ENCODE assay signal across 28 cellular contexts in the genomic region with DNA sequence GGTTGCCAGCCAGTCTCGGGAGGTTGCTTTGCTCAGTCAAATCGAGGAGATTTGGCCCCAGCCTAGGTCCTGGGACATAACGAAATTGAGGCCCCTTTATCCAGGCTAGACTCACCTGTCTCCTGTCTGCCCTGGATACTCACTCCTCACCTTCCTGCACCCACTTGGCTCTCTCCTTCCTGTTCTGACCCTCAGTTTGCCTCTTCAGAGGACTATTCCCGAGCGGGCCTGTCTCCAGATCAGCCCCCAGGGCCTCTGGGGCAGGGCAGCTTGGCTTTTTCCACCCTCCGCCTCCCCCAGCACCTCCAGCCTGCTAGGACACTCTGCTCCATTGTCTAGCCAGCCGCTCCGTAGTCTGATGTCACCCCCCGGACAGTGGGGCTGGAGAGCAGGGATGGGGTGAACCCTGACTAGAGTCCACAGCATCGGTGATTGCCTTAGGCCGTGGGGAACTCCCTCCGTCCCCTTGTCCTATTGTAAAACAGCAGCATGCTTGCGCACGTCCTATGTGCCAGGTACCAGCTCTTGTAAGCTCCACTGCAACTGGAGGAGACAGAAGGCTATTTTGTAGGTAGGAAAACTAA. TPM values are rescaled to one million over a fixed set of nuclear protein-coding genes. Genes with fewer than 3 reads are reported as not detected.
DNase-seq lines count a peak whose midpoint lies in the region; ATAC-seq and TF ChIP-seq lines count a peak whose summit lies in the region.
"Had no signal": no experiment of that assay in that cellular context is flagged by ENCODE, and none has a peak within 500 bp of the region (broad histone marks: within the 10 kb centered on the region; RNA-seq: fewer than 3 reads in every experiment).

No MANE protein-coding gene starts in this region.

- WGBS in stomach, 5 donors, result 85 to 93% (median 91%) methylated on average over 14 of the region's 14 CpGs

- no peaks in the 10 kb centered on the region for H3K27me3 ChIP-seq in skeletal muscle tissue (ENCODE audit: control insufficient read depth in 3 of 3, insufficient read depth in 3 of 3, low read length in 3 of 3)
- no peaks in the 10 kb centered on the region for H3K27me3 ChIP-seq in stomach
- H3K27me3 ChIP-seq: transverse colon had no signal

- no peak for TF ChIP-seq POLR2A in stomach (IDR thresholded peaks at IDR 0.05)

- no peaks in the 10 kb centered on the region for H3K36me3 ChIP-seq in skeletal muscle tissue (ENCODE audit: control insufficient read depth in 3 of 3, insufficient read depth in 3 of 3, low read length in 3 of 3)
- H3K36me3 ChIP-seq in stomach, result no peaks in the 10 kb centered on the region
- H3K36me3 ChIP-seq: transverse colon had no signal

- no peak overlapping the region for H3K4me3 Mint-ChIP-seq in activated CD4-positive, alpha-beta memory T cell treated with anti-CD3 and anti-CD28 coated beads, Interleukin-2, amount 10 ng/mL, durations not matched to agents 7 days and 5 days
- no peak overlapping the region for H3K4me3 Mint-ChIP-seq in activated CD4-positive, alpha-beta memory T cell treated with anti-CD3 and anti-CD28 coated beads for 36 hours
- H3K4me3 Mint-ChIP-seq in chondrocyte (ENCODE audit: unreplicated experiment), result no peak overlapping the region
- H3K4me3 Mint-ChIP-seq in activated naive CD8-positive, alpha-beta T cell treated with anti-CD3 and anti-CD28 coated beads, Interleukin-2, amount 50 U/mL, for 24 hours, result no peak overlapping the region
- H3K4me3 Mint-ChIP-seq: activated naive CD8-positive, alpha-beta T cell; activated T-helper 1 cell treated with anti-CD3 and anti-CD28 coated beads, Interleukin-12 subunit alpha, Interleukin-12 subunit beta, Interleukin-2, Interleukin-4 antibody, amounts not matched to agents 30 ng/mL and 10 ng/mL and 1 ng/mL, durations not matched to agents 14 hours and 24 hours and 36 hours; mesothelial cell of epicardium; natural killer cell treated with Interleukin-12 subunit alpha and Interleukin-12 subunit beta and Interleukin-15 and Interleukin-18, amount 100 ng/mL, for 72 hours; stimulated activated memory B cell treated with anti-CD40 and anti-IgM and Interleukin-4, amounts not matched to agents 10 μg/mL and 1 μg/mL and 100 μg/mL, for 72 hours had no signal

- no peak for ATAC-seq in left lobe of liver
- ATAC-seq in activated naive CD8-positive, alpha-beta T cell treated with anti-CD3 and anti-CD28 coated beads, Interleukin-2, amount 50 U/mL, for 24 hours, result no peak
- ATAC-seq: left colon; stimulated activated memory B cell treated with anti-CD40 and anti-IgM and Interleukin-4, amounts not matched to agents 10 μg/mL and 1 μg/mL and 100 μg/mL, for 72 hours had no signal

- no peaks in the 10 kb centered on the region for H3K27me3 Mint-ChIP-seq in activated CD4-positive, alpha-beta memory T cell treated with anti-CD3 and anti-CD28 coated beads, Interleukin-2, amount 10 ng/mL, durations not matched to agents 7 days and 5 days
- H3K27me3 Mint-ChIP-seq in activated CD4-positive, alpha-beta memory T cell treated with anti-CD3 and anti-CD28 coated beads for 36 hours, result no peaks in the 10 kb centered on the region
- no peaks in the 10 kb centered on the region for H3K27me3 Mint-ChIP-seq in chondrocyte (ENCODE audit: low read depth)
- H3K27me3 Mint-ChIP-seq in activated naive CD8-positive, alpha-beta T cell treated with anti-CD3 and anti-CD28 coated beads, Interleukin-2, amount 50 U/mL, for 24 hours, result no peaks in the 10 kb centered on the region
- H3K27me3 Mint-ChIP-seq: activated naive CD8-positive, alpha-beta T cell; natural killer cell treated with Interleukin-12 subunit alpha and Interleukin-12 subunit beta and Interleukin-15 and Interleukin-18, amount 100 ng/mL, for 72 hours; stimulated activated memory B cell treated with anti-CD40 and anti-IgM and Interleukin-4, amounts not matched to agents 10 μg/mL and 1 μg/mL and 100 μg/mL, for 72 hours had no signal

- POLR2A ChIA-PET in activated CD4-positive, alpha-beta memory T cell treated with anti-CD3 and anti-CD28 coated beads, Interleukin-2, amount 10 ng/mL, durations not matched to agents 7 days and 5 days (lab: Charles Lee), result interaction anchor here (4.8 kb wide), 1 partner anchor 21 kb away, joined by 19 read pairs; a partner anchor contains a TSS
- POLR2A ChIA-PET in activated CD4-positive, alpha-beta memory T cell treated with anti-CD3 and anti-CD28 coated beads for 36 hours (lab: Charles Lee), result no interaction called here

- peaks cover 17 to 47% (median 32%) of the 10 kb centered on the region in 3 donors for H3K4me1 ChIP-seq in skeletal muscle tissue (ENCODE audit: control insufficient read depth in 3 of 3, insufficient read depth in 3 of 3, low read length in 3 of 3)
- H3K4me1 ChIP-seq in stomach, result peaks cover 0 to 3% (median 0%) of the 10 kb centered on the region in 4 donors
- H3K4me1 ChIP-seq: transverse colon had no signal

- H3K36me3 Mint-ChIP-seq in activated CD4-positive, alpha-beta memory T cell treated with anti-CD3 and anti-CD28 coated beads, Interleukin-2, amount 10 ng/mL, durations not matched to agents 7 days and 5 days (ENCODE audit: low read depth), result no peaks in the 10 kb centered on the region
- no peaks in the 10 kb centered on the region for H3K36me3 Mint-ChIP-seq in activated CD4-positive, alpha-beta memory T cell treated with anti-CD3 and anti-CD28 coated beads for 36 hours
- no peaks in the 10 kb centered on the region for H3K36me3 Mint-ChIP-seq in chondrocyte (ENCODE audit: low read depth)
- H3K36me3 Mint-ChIP-seq in activated naive CD8-positive, alpha-beta T cell treated with anti-CD3 and anti-CD28 coated beads, Interleukin-2, amount 50 U/mL, for 24 hours (ENCODE audit: low read depth), result no peaks in the 10 kb centered on the region
- H3K36me3 Mint-ChIP-seq: activated naive CD8-positive, alpha-beta T cell; mesothelial cell of epicardium; natural killer cell treated with Interleukin-12 subunit alpha and Interleukin-12 subunit beta and Interleukin-15 and Interleukin-18, amount 100 ng/mL, for 72 hours; stimulated activated memory B cell treated with anti-CD40 and anti-IgM and Interleukin-4, amounts not matched to agents 10 μg/mL and 1 μg/mL and 100 μg/mL, for 72 hours had no signal

- no peak overlapping the region for H3K27ac Mint-ChIP-seq in activated CD4-positive, alpha-beta memory T cell treated with anti-CD3 and anti-CD28 coated beads, Interleukin-2, amount 10 ng/mL, durations not matched to agents 7 days and 5 days
- no peak overlapping the region for H3K27ac Mint-ChIP-seq in activated CD4-positive, alpha-beta memory T cell treated with anti-CD3 and anti-CD28 coated beads for 36 hours
- H3K27ac Mint-ChIP-seq in chondrocyte (ENCODE audit: unreplicated experiment), result no peak overlapping the region
- no peak overlapping the region for H3K27ac Mint-ChIP-seq in activated naive CD8-positive, alpha-beta T cell treated with anti-CD3 and anti-CD28 coated beads, Interleukin-2, amount 50 U/mL, for 24 hours
- H3K27ac Mint-ChIP-seq: activated naive CD8-positive, alpha-beta T cell; activated T-helper 1 cell treated with anti-CD3 and anti-CD28 coated beads, Interleukin-12 subunit alpha, Interleukin-12 subunit beta, Interleukin-2, Interleukin-4 antibody, amounts not matched to agents 30 ng/mL and 10 ng/mL and 1 ng/mL, durations not matched to agents 14 hours and 24 hours and 36 hours; CD8-positive, alpha-beta memory T cell; mesothelial cell of epicardium; natural killer cell treated with Interleukin-12 subunit alpha and Interleukin-12 subunit beta and Interleukin-15 and Interleukin-18, amount 100 ng/mL, for 72 hours; stimulated activated memory B cell treated with anti-CD40 and anti-IgM and Interleukin-4, amounts not matched to agents 10 μg/mL and 1 μg/mL and 100 μg/mL, for 72 hours had no signal

- CTCF ChIA-PET in activated CD4-positive, alpha-beta memory T cell treated with anti-CD3 and anti-CD28 coated beads, Interleukin-2, amount 10 ng/mL, durations not matched to agents 7 days and 5 days (lab: Charles Lee), result interaction anchor here (1.0 to 5.1 kb wide), 3 partner anchors 8 to 226 kb away, joined by 3 to 23 read pairs (median 8); no protein-coding TSS in a partner anchor
- CTCF ChIA-PET in activated CD4-positive, alpha-beta memory T cell treated with anti-CD3 and anti-CD28 coated beads for 36 hours (lab: Charles Lee), result interaction anchor here (0.6 to 5.3 kb wide), 4 partner anchors 7 to 144 kb away, joined by 3 to 32 read pairs (median 7); no protein-coding TSS in a partner anchor

- peak; percentile 9 for DNase-seq in activated CD4-positive, alpha-beta memory T cell treated with anti-CD3 and anti-CD28 coated beads, Interleukin-2, amount 10 ng/mL, durations not matched to agents 7 days and 5 days
- DNase-seq in activated CD4-positive, alpha-beta memory T cell treated with anti-CD3 and anti-CD28 coated beads for 36 hours, result no peak
- DNase-seq in chondrocyte (ENCODE audit: low spot score) (peak; percentile 73), left lobe of liver (ENCODE audit: low spot score) (peak; percentile 40), A172 (ENCODE audit: low spot score) (no peak), stomach (no peak)
- no peak for DNase-seq in activated naive CD8-positive, alpha-beta T cell treated with anti-CD3 and anti-CD28 coated beads, Interleukin-2, amount 50 U/mL, for 24 hours
- DNase-seq: 8988T; activated CD4-positive, CD25-positive, alpha-beta regulatory T cell treated with anti-CD3 and anti-CD28 coated beads, Interleukin-2, amount 50 U/mL, for 72 hours; CD8-positive, alpha-beta memory T cell; DMS53; effector memory CD4-positive, alpha-beta T cell; GF-D8; glutamatergic neuron; left colon; NCI-H1694 treated with DMSO at 0.1 percent for 48 hours; NCI-H748 treated with DMSO at 0.1 percent for 48 hours; OCI-M1; small intestine; stimulated activated CD4-positive, alpha-beta T cell treated with anti-CD3 and anti-CD28 coated beads, Interleukin-2, amount 100 ng/mL, for 24 hours; transverse colon had no signal

- peak overlapping the region in 1 of 3 donors; percentile 45 for H3K9ac ChIP-seq in skeletal muscle tissue (ENCODE audit: low read depth in 1 of 3, low read length in 3 of 3)

- intact Hi-C loops in activated CD4-positive, alpha-beta memory T cell treated with anti-CD3 and anti-CD28 coated beads for 36 hours (cut with micrococcal nuclease), result loop anchor here (5.0 kb wide), 1 partner anchor 297 kb away; a partner anchor contains a TSS
- intact Hi-C loops in stomach (cut with DNase I; ENCODE audit: low total_unique reads), result loop anchor here (5.0 to 10.0 kb wide), 2 partner anchors 57 to 299 kb away; a partner anchor contains a TSS

- H3K27ac ChIP-seq in skeletal muscle tissue (ENCODE audit: low read depth, low read length) (peak overlapping the region; percentile 98), stomach (no peak overlapping the region)
- H3K27ac ChIP-seq: transverse colon had no signal

- no peaks in the 10 kb centered on the region for H3K4me1 Mint-ChIP-seq in activated CD4-positive, alpha-beta memory T cell treated with anti-CD3 and anti-CD28 coated beads, Interleukin-2, amount 10 ng/mL, durations not matched to agents 7 days and 5 days
- H3K4me1 Mint-ChIP-seq in activated CD4-positive, alpha-beta memory T cell treated with anti-CD3 and anti-CD28 coated beads for 36 hours (ENCODE audit: low read depth), result no peaks in the 10 kb centered on the region
- peaks cover 3% of the 10 kb centered on the region for H3K4me1 Mint-ChIP-seq in chondrocyte (ENCODE audit: low read depth)
- H3K4me1 Mint-ChIP-seq in activated naive CD8-positive, alpha-beta T cell treated with anti-CD3 and anti-CD28 coated beads, Interleukin-2, amount 50 U/mL, for 24 hours, result no peaks in the 10 kb centered on the region

- H3K4me3 ChIP-seq in skeletal muscle tissue (ENCODE audit: low read length in 3 of 3), result no peak overlapping the region
- no peak overlapping the region for H3K4me3 ChIP-seq in stomach
- H3K4me3 ChIP-seq: transverse colon had no signal

- H3K9me3 ChIP-seq in skeletal muscle tissue (ENCODE audit: control insufficient read depth in 3 of 3, low read length in 3 of 3) (no peaks in the 10 kb centered on the region), stomach (no peaks in the 10 kb centered on the region)
- H3K9me3 ChIP-seq: transverse colon had no signal

- H3K9me3 Mint-ChIP-seq in activated CD4-positive, alpha-beta memory T cell treated with anti-CD3 and anti-CD28 coated beads, Interleukin-2, amount 10 ng/mL, durations not matched to agents 7 days and 5 days, result no peaks in the 10 kb centered on the region
- H3K9me3 Mint-ChIP-seq in activated CD4-positive, alpha-beta memory T cell treated with anti-CD3 and anti-CD28 coated beads for 36 hours, result no peaks in the 10 kb centered on the region
- no peaks in the 10 kb centered on the region for H3K9me3 Mint-ChIP-seq in chondrocyte (ENCODE audit: low read depth)
- H3K9me3 Mint-ChIP-seq in activated naive CD8-positive, alpha-beta T cell treated with anti-CD3 and anti-CD28 coated beads, Interleukin-2, amount 50 U/mL, for 24 hours, result no peaks in the 10 kb centered on the region
- H3K9me3 Mint-ChIP-seq: activated T-helper 1 cell treated with anti-CD3 and anti-CD28 coated beads, Interleukin-12 subunit alpha, Interleukin-12 subunit beta, Interleukin-2, Interleukin-4 antibody, amounts not matched to agents 30 ng/mL and 10 ng/mL and 1 ng/mL, durations not matched to agents 14 hours and 24 hours and 36 hours; CD8-positive, alpha-beta memory T cell; mesothelial cell of epicardium; natural killer cell treated with Interleukin-12 subunit alpha and Interleukin-12 subunit beta and Interleukin-15 and Interleukin-18, amount 100 ng/mL, for 72 hours had no signal

- no peak for TF ChIP-seq EP300 in stomach (IDR thresholded peaks at IDR 0.05)

- TF ChIP-seq CTCF in chondrocyte (IDR thresholded peaks at IDR 0.05), result no peak
- TF ChIP-seq CTCF in stomach (IDR thresholded peaks at IDR 0.05), result no peak

RNA-seq across cellular contexts. Expression of a gene that starts 8.8 kb away (rescaled TPM):
- total RNA-seq in activated CD4-positive, alpha-beta memory T cell treated with anti-CD3 and anti-CD28 coated beads, Interleukin-2, amount 10 ng/mL, durations not matched to agents 7 days and 5 days, result not detected
- total RNA-seq in activated CD4-positive, alpha-beta memory T cell treated with anti-CD3 and anti-CD28 coated beads for 36 hours, result not detected
- total RNA-seq in chondrocyte, result 0.12 to 0.15 TPM in 2 of 3 replicates, not detected in the other
- 0.08 TPM for total RNA-seq in left lobe of liver
- total RNA-seq in skeletal muscle tissue, result 0.52 TPM
- not detected in 2 replicates for total RNA-seq in A172 (2014; rRNA removed; shearing (Covaris generic))
- total RNA-seq in stomach, result under 1 TPM in 1 of 5 donors, not detected in 4; 0.37 TPM
- under 1 TPM; 0.05 to 0.46 (median 0.06) TPM for polyA plus RNA-seq in stomach
- total RNA-seq: activated T-helper 1 cell treated with anti-CD3 and anti-CD28 coated beads, Interleukin-12 subunit alpha, Interleukin-12 subunit beta, Interleukin-2, Interleukin-4 antibody, amounts not matched to agents 30 ng/mL and 10 ng/mL and 1 ng/mL, durations not matched to agents 14 hours and 24 hours and 36 hours; CD8-positive, alpha-beta memory T cell; LHCN-M2; natural killer cell treated with Interleukin-12 subunit alpha and Interleukin-12 subunit beta and Interleukin-15 and Interleukin-18, amount 100 ng/mL, for 72 hours; transverse colon had no signal
- polyA plus RNA-seq: CD8-positive, alpha-beta memory T cell had no signal

RNA-seq across cellular contexts. Expression of a gene that starts 21.9 kb away (rescaled TPM):
- 100 to 1,000 TPM; 121 to 124 TPM for total RNA-seq in activated CD4-positive, alpha-beta memory T cell treated with anti-CD3 and anti-CD28 coated beads, Interleukin-2, amount 10 ng/mL, durations not matched to agents 7 days and 5 days
- total RNA-seq in activated CD4-positive, alpha-beta memory T cell treated with anti-CD3 and anti-CD28 coated beads for 36 hours, result 10 to 100 TPM; 42.3 to 44.1 TPM
- total RNA-seq in chondrocyte (29.6 to 44.8 TPM (median 36.6 TPM) in 3 replicates), left lobe of liver (209 TPM), skeletal muscle tissue (27.1 TPM), stomach (100 to 1,000 TPM in 3 of 5 donors, 10 to 100 TPM in 2; 69.4 to 346 (median 100) TPM)
- 7.2 and 8.1 TPM in 2 replicates for total RNA-seq in A172 (2014; rRNA removed; shearing (Covaris generic))
- polyA plus RNA-seq in stomach, result 10 to 100 TPM; 30.1 to 40.0 (median 39.9) TPM

Comparison
In these comparisons a context has a peak if more than half of its experiments do, and no peak if none do; other contexts are left out.
1. DNase-seq: peak in activated CD4-positive, alpha-beta memory T cell treated with anti-CD3 and anti-CD28 coated beads, Interleukin-2, amount 10 ng/mL, durations not matched to agents 7 days and 5 days (single experiment), chondrocyte (single experiment) and left lobe of liver (single experiment); none in activated CD4-positive, alpha-beta memory T cell treated with anti-CD3 and anti-CD28 coated beads for 36 hours (single experiment), A172 (single experiment), activated naive CD8-positive, alpha-beta T cell treated with anti-CD3 and anti-CD28 coated beads, Interleukin-2, amount 50 U/mL, for 24 hours (single experiment) and stomach (single experiment).